ENCODE assay signal across 8 cellular contexts in the genomic region with DNA sequence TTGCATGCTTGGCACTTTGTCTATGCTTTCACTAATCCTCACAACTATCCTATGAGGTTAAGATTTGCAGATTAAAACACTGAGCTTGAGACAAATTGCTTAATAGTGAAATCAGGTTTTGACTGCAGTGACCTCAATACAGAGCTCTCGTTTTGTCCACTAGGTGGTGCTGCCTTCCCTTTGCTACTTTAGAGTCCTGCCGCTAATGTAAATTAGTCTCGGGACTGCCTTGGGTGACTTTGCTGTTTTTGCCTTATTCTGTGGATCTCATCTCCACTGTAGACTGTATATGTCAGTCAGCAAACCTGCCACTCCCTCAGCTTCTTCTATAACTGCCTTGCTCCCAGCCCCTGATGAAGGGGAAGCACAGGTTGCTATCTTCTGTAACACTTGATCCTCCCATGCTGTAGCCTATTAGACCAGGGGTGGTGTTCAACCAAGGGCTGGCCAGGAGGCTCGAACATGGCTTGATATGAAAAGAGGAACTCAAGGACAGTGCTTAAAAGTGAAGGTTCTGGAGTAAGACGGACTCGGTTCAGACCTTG. TPM values are rescaled to one million over a fixed set of nuclear protein-coding genes. Genes with fewer than 3 reads are reported as not detected.
DNase-seq lines count a peak whose midpoint lies in the region; ATAC-seq, FAIRE-seq and TF ChIP-seq lines count a peak whose summit lies in the region.

No MANE protein-coding gene starts in this region.

- DNase-seq in A673 (ENCODE audit: low spot score): peak; percentile 87
- DNase-seq in GM13976 (ENCODE audit: low spot score): peak; percentile 32
- DNase-seq in NCI-H1105 treated with DMSO at 0.1 percent for 48 hours (lab: John Stamatoyannopoulos, UW): peak; percentile 49
- peak; percentile 63 for DNase-seq in bronchial epithelial cell (ENCODE audit: low read depth)
- DNase-seq in kidney: no peak
- DNase-seq in stimulated activated CD4-positive, alpha-beta T cell treated with anti-CD3 and anti-CD28 coated beads, Interleukin-2, amount 100 ng/mL, for 4 hours (ENCODE audit: low read depth): peak; percentile 9

- no peak overlapping the region for H3K4me3 ChIP-seq in A673 (ENCODE audit: low read depth, low read length, poor library complexity, severe bottlenecking)
- H3K4me3 ChIP-seq in bronchial epithelial cell (ENCODE audit: low read depth, low read length): no peak overlapping the region
- peak overlapping the region in 1 of 2 donors; percentile 47 for H3K4me3 ChIP-seq in kidney (ENCODE audit: low read length in 2 of 2)

- H3K4me1 ChIP-seq in A673 (ENCODE audit: insufficient read depth, low read length, poor library complexity, severe bottlenecking) (no peaks in the 10 kb centered on the region), kidney (ENCODE audit: control insufficient read depth in 1 of 2, insufficient read depth in 1 of 2, low read depth in 1 of 2, low read length in 2 of 2) (no peaks in the 10 kb centered on the region)

- H3K36me3 ChIP-seq in A673 (ENCODE audit: insufficient read depth, low read length, poor library complexity, severe bottlenecking) (no peaks in the 10 kb centered on the region), bronchial epithelial cell (ENCODE audit: control insufficient read depth, insufficient read depth, low read length) (no peaks in the 10 kb centered on the region), kidney (ENCODE audit: control insufficient read depth in 1 of 2, insufficient read depth in 2 of 2, low read length in 2 of 2) (no peaks in the 10 kb centered on the region)

- H3K9me3 ChIP-seq in A673 (ENCODE audit: low read depth, low read length, poor library complexity, severe bottlenecking) (no peaks in the 10 kb centered on the region), kidney (ENCODE audit: control insufficient read depth in 1 of 2, low read length in 2 of 2) (no peaks in the 10 kb centered on the region)

- H3K9ac ChIP-seq in kidney (ENCODE audit: low read length in 2 of 2): peak overlapping the region in 1 of 2 donors; percentile 9

- H3K27me3 ChIP-seq in A673 (replicated peaks; ENCODE audit: insufficient read depth, low read depth, low read length, poor library complexity): peaks cover 11% of the 10 kb centered on the region
- peaks cover 2% of the 10 kb centered on the region for H3K27me3 ChIP-seq in bronchial epithelial cell (ENCODE audit: control insufficient read depth, insufficient read depth, low read length)

- CTCF ChIA-PET in A673 (lab: Charles Lee): interaction anchor here (1.4 to 2.8 kb wide), 5 partner anchors 38 to 359 kb away, joined by 3 to 35 read pairs (median 8); no protein-coding TSS in a partner anchor

- POLR2A ChIA-PET in A673 (lab: Charles Lee; ENCODE audit: low non-redundant PET): interaction anchor here (0.7 kb wide), 3 partner anchors 179 to 1407 kb away, joined by 3 read pairs; no protein-coding TSS in a partner anchor

- FAIRE-seq in TTC549 (lab: Jason Lieb, UNC): peak; percentile 43
- no peak for FAIRE-seq in bronchial epithelial cell (lab: Jason Lieb, UNC)
- peak; percentile 67 for FAIRE-seq in kidney (lab: Jason Lieb, UNC)

- in situ Hi-C loops in GM13976 (cut with MboI; ENCODE audit: low sequenced_read_pairs, unreplicated experiment): loop anchor here (10.0 kb wide), 1 partner anchor 173 kb away; no protein-coding TSS in a partner anchor

- TF ChIP-seq CTCF in A673 (conservative IDR thresholded peaks at IDR 0.05; ENCODE audit: low read depth, low read length): peak; percentile 92
- peak; percentile 79 for TF ChIP-seq CTCF in GM13976 (IDR thresholded peaks at IDR 0.05; ENCODE audit: borderline replicate concordance, control extremely low read depth, extremely low read depth, insufficient read depth, missing control alignments)
- TF ChIP-seq CTCF in bronchial epithelial cell (IDR thresholded peaks at IDR 0.05; ENCODE audit: insufficient read depth, low read length, severe bottlenecking): peak; percentile 87
- TF ChIP-seq CTCF in kidney (IDR thresholded peaks at IDR 0.05; ENCODE audit: borderline replicate concordance, extremely low read depth, insufficient read depth): peak; percentile 84

- intact Hi-C loops in A673 (cut with micrococcal nuclease; ENCODE audit: unreplicated experiment): loop anchor here (5.0 kb wide), 1 partner anchor 176 kb away; no protein-coding TSS in a partner anchor
- intact Hi-C loops in kidney (cut with DNase I): no loop called here

- H3K27ac ChIP-seq in A673 (ENCODE audit: low read depth, low read length, poor library complexity, severe bottlenecking) (no peak overlapping the region), kidney (ENCODE audit: low read depth in 2 of 2, low read length in 2 of 2) (no peak overlapping the region)

- BruUV-seq in A673 (replicated peaks; lab: Mats Ljungman, UMichigan): no TSS peak

- peak; percentile 91 for ATAC-seq in HG02840 (IDR thresholded peaks at IDR 0.05; ENCODE audit: low FRiP score, unreplicated experiment)

RNA-seq across cellular contexts. Expression of gene ASB4, which starts 26.0 kb away (rescaled TPM):
- total RNA-seq in A673 (2021): not detected in 2 replicates
- under 0.01 TPM in 1 of 2 replicates, not detected in the other for total RNA-seq in bronchial epithelial cell
- total RNA-seq in kidney: not detected
- 0.09 TPM for polyA plus RNA-seq in kidney (ENCODE audit: insufficient read depth, low read depth, low replicate concordance)
